8 cellular contexts compared by ENCODE assay signal in the genomic region with DNA sequence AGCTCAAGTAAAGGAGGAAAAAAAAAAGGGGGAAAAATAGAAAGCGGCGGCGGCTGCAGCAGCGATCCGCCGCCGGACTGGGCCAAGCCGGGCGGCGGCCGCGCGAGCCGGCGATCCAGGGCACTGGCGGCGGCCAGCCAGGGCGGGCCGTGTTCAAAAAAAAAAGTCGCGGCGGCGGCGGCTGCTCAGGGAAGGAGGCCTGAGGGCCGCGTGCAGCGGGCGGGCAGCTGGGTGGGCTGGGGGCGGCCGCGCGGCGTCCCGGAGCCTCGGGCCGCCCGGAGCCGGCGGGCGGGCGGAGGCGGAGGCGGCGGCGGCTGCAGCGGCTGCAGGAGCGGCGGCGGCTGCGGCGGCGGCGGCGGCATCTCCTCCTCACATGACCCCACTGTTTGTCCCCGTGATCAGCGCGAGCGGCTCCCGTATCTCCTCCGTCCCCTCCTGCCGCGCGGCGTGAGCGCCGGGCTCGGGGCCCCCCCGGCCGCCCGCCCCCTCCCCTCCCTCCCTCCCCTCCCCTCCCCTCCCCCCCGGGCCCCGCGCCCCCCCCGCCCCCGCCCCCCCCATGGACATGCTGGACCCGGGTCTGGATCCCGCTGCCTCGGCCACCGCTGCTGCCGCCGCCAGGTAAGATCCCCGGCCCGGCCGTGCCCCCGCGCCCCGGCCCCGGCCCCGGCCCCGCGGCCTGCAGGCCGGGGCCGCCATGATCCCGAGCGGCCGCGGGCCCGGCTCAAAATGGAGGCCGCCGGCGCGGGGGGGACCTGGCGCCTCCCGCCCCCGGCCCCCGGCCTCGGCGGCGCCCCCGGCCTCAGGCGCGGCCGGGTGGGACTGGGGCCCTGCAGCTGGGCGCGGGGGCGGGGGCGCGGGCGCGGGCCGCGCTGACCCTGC.
DNase-seq lines count a peak whose midpoint lies in the region; ATAC-seq and TF ChIP-seq lines count a peak whose summit lies in the region.

A gene with protein sequence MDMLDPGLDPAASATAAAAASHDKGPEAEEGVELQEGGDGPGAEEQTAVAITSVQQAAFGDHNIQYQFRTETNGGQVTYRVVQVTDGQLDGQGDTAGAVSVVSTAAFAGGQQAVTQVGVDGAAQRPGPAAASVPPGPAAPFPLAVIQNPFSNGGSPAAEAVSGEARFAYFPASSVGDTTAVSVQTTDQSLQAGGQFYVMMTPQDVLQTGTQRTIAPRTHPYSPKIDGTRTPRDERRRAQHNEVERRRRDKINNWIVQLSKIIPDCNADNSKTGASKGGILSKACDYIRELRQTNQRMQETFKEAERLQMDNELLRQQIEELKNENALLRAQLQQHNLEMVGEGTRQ (plus strand): TSS at position 417 of the 879 bp plus-strand sequence. CDS start 140 bp downstream, at position 557.

- no peak for TF ChIP-seq CTCF in HFF-Myc (IDR thresholded peaks at IDR 0.05; ENCODE audit: low read depth, low read length, missing control alignments)
- TF ChIP-seq CTCF in astrocyte of the spinal cord (IDR thresholded peaks at IDR 0.05; ENCODE audit: low read depth, low read length): no peak

- H3K4me3 ChIP-seq in HFF-Myc (replicated peaks; ENCODE audit: low read depth, low read length): peak within 1 kb of the TSS; percentile 81
- H3K4me3 ChIP-seq in astrocyte of the spinal cord (ENCODE audit: low read depth, low read length): peak within 1 kb of the TSS; percentile 87
- H3K4me3 ChIP-seq in rectal smooth muscle tissue (ENCODE audit: low read length): peak within 1 kb of the TSS; percentile 81

- peaks cover 19% of the 10 kb centered on the region for H3K36me3 ChIP-seq in rectal smooth muscle tissue (ENCODE audit: control insufficient read depth, insufficient read depth, low read length)

- DNase-seq in ELR (ENCODE audit: low read depth) (peak; percentile 77), HFF-Myc (ENCODE audit: extremely low read depth, low read depth) (no peak), NCI-H1092 treated with DMSO at 0.1 percent for 48 hours (lab: John Stamatoyannopoulos, UW) (peak; percentile 49), T-helper 9 cell (peak; percentile 61), astrocyte of the spinal cord (ENCODE audit: low read depth, low spot score) (peak; percentile 65), hepatic stellate cell (ENCODE audit: low spot score) (peak; percentile 85)

- ATAC-seq in GM19351 (IDR thresholded peaks at IDR 0.05; ENCODE audit: unreplicated experiment): no peak

- H3K9ac ChIP-seq in rectal smooth muscle tissue (ENCODE audit: low read length): peak within 1 kb of the TSS; percentile 22

- peaks cover 8% of the 10 kb centered on the region for H3K4me1 ChIP-seq in rectal smooth muscle tissue (ENCODE audit: control insufficient read depth, insufficient read depth, low read length)

- no peaks in the 10 kb centered on the region for H3K27me3 ChIP-seq in rectal smooth muscle tissue (ENCODE audit: control insufficient read depth, insufficient read depth, low read length)

- peak within 1 kb of the TSS; percentile 91 for H3K27ac ChIP-seq in rectal smooth muscle tissue (ENCODE audit: low read depth, low read length)

- in situ Hi-C loops in astrocyte of the spinal cord (cut with HindIII; ENCODE audit: low sequenced_read_pairs): no loop called here
